Comparison of ENCODE assay signal across 20 cellular contexts in the genomic region with DNA sequence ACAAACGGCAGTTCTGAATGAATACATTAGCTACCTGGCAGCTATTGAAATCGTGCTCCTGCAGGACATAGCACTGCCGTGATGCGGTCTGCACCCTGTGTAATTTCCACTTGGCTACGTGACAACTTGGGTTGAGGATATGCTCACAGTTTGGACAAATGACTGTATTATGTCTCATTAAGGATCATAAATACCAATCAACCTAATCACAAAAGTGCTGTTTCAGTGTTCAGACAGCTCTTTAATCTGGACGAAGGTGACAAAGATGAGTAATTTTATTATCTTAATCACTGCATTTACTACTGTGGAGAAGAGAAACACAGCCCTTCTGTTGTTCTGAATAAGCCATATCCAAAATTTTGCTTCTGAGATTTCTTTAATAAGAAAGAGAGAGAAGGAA.
DNase-seq lines count a peak whose midpoint lies in the region; ATAC-seq and TF ChIP-seq lines count a peak whose summit lies in the region.
"Had no signal": no experiment of that assay in that cellular context is flagged by ENCODE, and none has a peak within 500 bp of the region (broad histone marks: within the 10 kb centered on the region; RNA-seq: fewer than 3 reads in every experiment).

No MANE protein-coding gene starts in this region.

- H3K4me1 Mint-ChIP-seq in activated naive CD4-positive, alpha-beta T cell treated with anti-CD3 and anti-CD28 coated beads for 36 hours (ENCODE audit: low read depth), result no peaks in the 10 kb centered on the region

- H3K36me3 ChIP-seq in brain microvascular endothelial cell (replicated peaks), result no peaks in the 10 kb centered on the region
- H3K36me3 ChIP-seq: BLaER1, HAP-1, MG63 had no signal

- H3K36me3 Mint-ChIP-seq in activated naive CD4-positive, alpha-beta T cell treated with anti-CD3 and anti-CD28 coated beads for 36 hours (ENCODE audit: low read depth), result no peaks in the 10 kb centered on the region
- H3K36me3 Mint-ChIP-seq: CD8-positive, alpha-beta T cell had no signal

- intact Hi-C loops in activated naive CD4-positive, alpha-beta T cell treated with anti-CD3 and anti-CD28 coated beads for 36 hours (cut with micrococcal nuclease), result no loop called here

- no peak overlapping the region for H3K27ac Mint-ChIP-seq in activated naive CD4-positive, alpha-beta T cell treated with anti-CD3 and anti-CD28 coated beads for 36 hours
- H3K27ac Mint-ChIP-seq: CD8-positive, alpha-beta T cell had no signal

- no peak for ATAC-seq in HG03097 (IDR thresholded peaks at IDR 0.05; ENCODE audit: low FRiP score, unreplicated experiment)
- ATAC-seq: A549; CD8-positive, alpha-beta T cell had no signal

- TF ChIP-seq CTCF in brain microvascular endothelial cell (IDR thresholded peaks at IDR 0.05; ENCODE audit: low read depth, low read length, missing control alignments), result no peak

- in situ Hi-C loops in brain microvascular endothelial cell (cut with HindIII; ENCODE audit: low pct_ligation_motif_present, low sequenced_read_pairs), result no loop called here

- peaks cover 15% of the 10 kb centered on the region for H3K27me3 Mint-ChIP-seq in activated naive CD4-positive, alpha-beta T cell treated with anti-CD3 and anti-CD28 coated beads for 36 hours (ENCODE audit: low read depth)

- H3K27ac ChIP-seq in epithelial cell of prostate (no peak overlapping the region), brain microvascular endothelial cell (no peak overlapping the region)
- H3K27ac ChIP-seq: A549, BLaER1 had no signal

- no peaks in the 10 kb centered on the region for H3K27me3 ChIP-seq in brain microvascular endothelial cell (replicated peaks)
- H3K27me3 ChIP-seq: BLaER1 had no signal

- no peak overlapping the region for H3K4me3 ChIP-seq in brain microvascular endothelial cell (ENCODE audit: low read depth, low read length)
- H3K4me3 ChIP-seq: A549, BLaER1, HAP-1, MG63 had no signal

- peaks cover 9% of the 10 kb centered on the region for H3K9me3 Mint-ChIP-seq in activated naive CD4-positive, alpha-beta T cell treated with anti-CD3 and anti-CD28 coated beads for 36 hours
- H3K9me3 Mint-ChIP-seq: CD8-positive, alpha-beta T cell had no signal

- DNase-seq in COR-L47 (lab: John Stamatoyannopoulos, UW), result peak; percentile 47
- DNase-seq in NCI-H1105 (lab: John Stamatoyannopoulos, UW), result peak; percentile 31
- peak; percentile 79 for DNase-seq in RKO (ENCODE audit: low spot score)
- DNase-seq in epithelial cell of prostate (ENCODE audit: low read depth, low spot score), result peak; percentile 14
- no peak for DNase-seq in brain microvascular endothelial cell
- no peak for DNase-seq in activated naive CD4-positive, alpha-beta T cell treated with anti-CD3 and anti-CD28 coated beads for 36 hours
- DNase-seq: CD8-positive, alpha-beta T cell; DMS79 treated with DMSO at 0.1 percent for 48 hours; IMR-90; MG63; NCI-H1092; NCI-H187 treated with DMSO at 0.1 percent for 48 hours; NCI-H2171; NCI-H446 treated with DMSO at 0.1 percent for 48 hours; NCI-H774; RPMI8226 had no signal

- no peak overlapping the region for H3K4me3 Mint-ChIP-seq in activated naive CD4-positive, alpha-beta T cell treated with anti-CD3 and anti-CD28 coated beads for 36 hours
- H3K4me3 Mint-ChIP-seq: CD8-positive, alpha-beta T cell had no signal

- CTCF ChIA-PET in activated naive CD4-positive, alpha-beta T cell treated with anti-CD3 and anti-CD28 coated beads for 36 hours (lab: Charles Lee), result no interaction called here

Comparison
In these comparisons a context has a peak if more than half of its experiments do, and no peak if none do; other contexts are left out.
1. DNase-seq: peak in COR-L47 (single experiment), NCI-H1105 (single experiment), RKO (single experiment) and epithelial cell of prostate (single experiment); none in brain microvascular endothelial cell (single experiment) and activated naive CD4-positive, alpha-beta T cell treated with anti-CD3 and anti-CD28 coated beads for 36 hours (single experiment).